ENCODE assay signal across 1 cellular context in the genomic region with DNA sequence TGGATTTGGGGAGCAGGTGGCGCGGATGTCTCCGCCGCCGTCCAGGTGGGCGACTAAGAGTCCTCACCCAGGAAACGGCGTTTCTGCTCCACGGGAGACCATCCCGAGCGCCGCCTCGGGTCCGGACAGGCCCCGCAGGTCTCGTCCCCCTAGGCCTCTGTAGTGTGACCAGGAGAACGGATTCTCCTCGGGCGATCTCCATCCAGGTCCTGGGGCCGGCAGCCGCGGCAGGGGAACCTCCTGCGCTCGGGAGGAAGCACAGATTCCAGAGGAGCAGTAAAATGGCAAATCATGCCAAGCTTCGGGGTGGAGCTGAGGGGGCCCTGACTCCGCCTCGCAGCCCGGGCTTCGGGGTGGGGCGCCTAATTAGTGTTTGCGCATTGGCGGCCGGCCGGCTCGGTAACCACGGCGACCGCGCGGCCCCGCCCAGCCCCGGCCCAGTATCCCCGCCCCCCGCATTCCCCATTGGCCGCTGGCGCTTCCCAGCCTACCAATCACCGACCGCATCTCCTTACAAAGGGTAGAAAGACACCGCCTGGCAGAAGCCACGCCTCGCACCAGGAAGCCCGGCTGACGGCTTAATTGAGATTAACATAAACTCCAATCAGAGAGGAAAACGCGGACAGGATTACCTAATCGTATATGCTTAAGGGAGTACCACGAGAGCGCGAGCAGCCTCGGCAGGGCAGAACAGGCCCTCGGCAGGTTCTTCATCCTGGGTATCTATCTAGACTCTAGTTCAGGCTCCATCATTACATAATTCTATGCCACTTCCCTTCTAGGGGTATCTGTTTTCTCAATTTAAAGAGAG.
A peak's percentile ranks its signal among the peaks of the same experiment; 100 is the strongest.
TF ChIP-seq lines count a peak whose summit lies in the region.

No MANE protein-coding gene starts in this region.

TF ChIP-seq in HepG2, 621 proteins besides CTCF, POLR2A, EP300 and RAD21 (continued from another document and continues in another):
- TF ChIP-seq, protein P1, sequence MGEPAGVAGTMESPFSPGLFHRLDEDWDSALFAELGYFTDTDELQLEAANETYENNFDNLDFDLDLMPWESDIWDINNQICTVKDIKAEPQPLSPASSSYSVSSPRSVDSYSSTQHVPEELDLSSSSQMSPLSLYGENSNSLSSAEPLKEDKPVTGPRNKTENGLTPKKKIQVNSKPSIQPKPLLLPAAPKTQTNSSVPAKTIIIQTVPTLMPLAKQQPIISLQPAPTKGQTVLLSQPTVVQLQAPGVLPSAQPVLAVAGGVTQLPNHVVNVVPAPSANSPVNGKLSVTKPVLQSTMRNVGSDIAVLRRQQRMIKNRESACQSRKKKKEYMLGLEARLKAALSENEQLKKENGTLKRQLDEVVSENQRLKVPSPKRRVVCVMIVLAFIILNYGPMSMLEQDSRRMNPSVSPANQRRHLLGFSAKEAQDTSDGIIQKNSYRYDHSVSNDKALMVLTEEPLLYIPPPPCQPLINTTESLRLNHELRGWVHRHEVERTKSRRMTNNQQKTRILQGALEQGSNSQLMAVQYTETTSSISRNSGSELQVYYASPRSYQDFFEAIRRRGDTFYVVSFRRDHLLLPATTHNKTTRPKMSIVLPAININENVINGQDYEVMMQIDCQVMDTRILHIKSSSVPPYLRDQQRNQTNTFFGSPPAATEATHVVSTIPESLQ (CRISPR knock-in tag; conservative IDR thresholded peaks at IDR 0.05): no peak
- TF ChIP-seq KMT2B (CRISPR knock-in tag; IDR thresholded peaks at IDR 0.05) (no peak), ATRX (CRISPR knock-in tag; IDR thresholded peaks at IDR 0.05; ENCODE audit: borderline replicate concordance) (no peak), ZNF816 (CRISPR knock-in tag; IDR thresholded peaks at IDR 0.05; ENCODE audit: borderline replicate concordance) (no peak), HNRNPK (IDR thresholded peaks at IDR 0.05; ENCODE audit: low read depth, low read length, poor library complexity, severe bottlenecking) (no peak), ZNF282 (IDR thresholded peaks at IDR 0.05; ENCODE audit: partially characterized antibody) (no peak), EHMT2 (IDR thresholded peaks at IDR 0.05; ENCODE audit: borderline replicate concordance, low read depth, low read length) (no peak), ATM (IDR thresholded peaks at IDR 0.05; ENCODE audit: borderline replicate concordance) (no peak), MBNL3 (CRISPR knock-in tag; conservative IDR thresholded peaks at IDR 0.05) (no peak), SRSF1 (optimal IDR thresholded peaks at IDR 0.05; ENCODE audit: low read depth, low read length) (no peak), TOPORS (CRISPR knock-in tag; IDR thresholded peaks at IDR 0.05) (no peak), ZNF530 (CRISPR knock-in tag; IDR thresholded peaks at IDR 0.05; ENCODE audit: low read depth) (no peak), ZNF660 (CRISPR knock-in tag; IDR thresholded peaks at IDR 0.05; ENCODE audit: borderline replicate concordance, low read depth) (no peak), NR2F6 (IDR thresholded peaks at IDR 0.05) (no peak), NR2F6 (CRISPR knock-in tag; IDR thresholded peaks at IDR 0.05) (no peak), ZNF724P (CRISPR knock-in tag; IDR thresholded peaks at IDR 0.05; ENCODE audit: borderline replicate concordance) (peak; percentile 57; the same call in 1 of the 2 replicates), AGO2 (optimal IDR thresholded peaks at IDR 0.05; ENCODE audit: low read depth, low read length) (no peak), RXRB (CRISPR knock-in tag; IDR thresholded peaks at IDR 0.05; ENCODE audit: borderline replicate concordance) (no peak), KDM4B (CRISPR knock-in tag; IDR thresholded peaks at IDR 0.05) (no peak), HOXD1 (CRISPR knock-in tag; IDR thresholded peaks at IDR 0.05) (no peak), ZNF652 (CRISPR knock-in tag; IDR thresholded peaks at IDR 0.05; ENCODE audit: borderline replicate concordance, low read depth) (no peak), ZNF430 (CRISPR knock-in tag; IDR thresholded peaks at IDR 0.05) (no peak), ZNF253 (CRISPR knock-in tag; IDR thresholded peaks at IDR 0.05; ENCODE audit: borderline replicate concordance) (no peak), NFKB2 (CRISPR knock-in tag; IDR thresholded peaks at IDR 0.05; ENCODE audit: borderline replicate concordance) (no peak), GABPB1 (CRISPR knock-in tag; IDR thresholded peaks at IDR 0.05) (peak; percentile 70)
- TF ChIP-seq, protein P2, sequence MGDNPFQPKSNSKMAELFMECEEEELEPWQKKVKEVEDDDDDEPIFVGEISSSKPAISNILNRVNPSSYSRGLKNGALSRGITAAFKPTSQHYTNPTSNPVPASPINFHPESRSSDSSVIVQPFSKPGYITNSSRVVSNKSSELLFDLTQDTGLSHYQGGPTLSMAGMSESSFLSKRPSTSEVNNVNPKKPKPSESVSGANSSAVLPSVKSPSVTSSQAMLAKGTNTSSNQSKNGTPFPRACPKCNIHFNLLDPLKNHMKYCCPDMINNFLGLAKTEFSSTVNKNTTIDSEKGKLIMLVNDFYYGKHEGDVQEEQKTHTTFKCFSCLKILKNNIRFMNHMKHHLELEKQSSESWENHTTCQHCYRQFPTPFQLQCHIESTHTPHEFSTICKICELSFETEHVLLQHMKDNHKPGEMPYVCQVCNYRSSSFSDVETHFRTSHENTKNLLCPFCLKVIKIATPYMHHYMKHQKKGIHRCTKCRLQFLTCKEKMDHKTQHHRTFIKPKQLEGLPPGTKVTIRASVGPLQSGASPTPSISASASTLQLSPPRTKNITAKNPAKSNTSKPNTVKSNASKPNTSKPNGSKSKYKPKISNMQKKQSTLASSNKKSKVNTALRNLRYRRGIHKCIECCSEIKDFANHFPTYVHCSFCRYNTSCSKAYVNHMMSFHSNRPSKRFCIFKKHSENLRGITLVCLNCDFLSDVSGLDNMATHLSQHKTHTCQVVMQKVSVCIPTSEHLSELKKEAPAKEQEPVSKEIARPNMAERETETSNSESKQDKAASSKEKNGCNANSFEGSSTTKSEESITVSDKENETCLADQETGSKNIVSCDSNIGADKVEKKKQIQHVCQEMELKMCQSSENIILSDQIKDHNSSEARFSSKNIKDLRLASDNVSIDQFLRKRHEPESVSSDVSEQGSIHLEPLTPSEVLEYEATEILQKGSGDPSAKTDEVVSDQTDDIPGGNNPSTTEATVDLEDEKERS (CRISPR knock-in tag; IDR thresholded peaks at IDR 0.05): no peak
- TF ChIP-seq, protein P3, sequence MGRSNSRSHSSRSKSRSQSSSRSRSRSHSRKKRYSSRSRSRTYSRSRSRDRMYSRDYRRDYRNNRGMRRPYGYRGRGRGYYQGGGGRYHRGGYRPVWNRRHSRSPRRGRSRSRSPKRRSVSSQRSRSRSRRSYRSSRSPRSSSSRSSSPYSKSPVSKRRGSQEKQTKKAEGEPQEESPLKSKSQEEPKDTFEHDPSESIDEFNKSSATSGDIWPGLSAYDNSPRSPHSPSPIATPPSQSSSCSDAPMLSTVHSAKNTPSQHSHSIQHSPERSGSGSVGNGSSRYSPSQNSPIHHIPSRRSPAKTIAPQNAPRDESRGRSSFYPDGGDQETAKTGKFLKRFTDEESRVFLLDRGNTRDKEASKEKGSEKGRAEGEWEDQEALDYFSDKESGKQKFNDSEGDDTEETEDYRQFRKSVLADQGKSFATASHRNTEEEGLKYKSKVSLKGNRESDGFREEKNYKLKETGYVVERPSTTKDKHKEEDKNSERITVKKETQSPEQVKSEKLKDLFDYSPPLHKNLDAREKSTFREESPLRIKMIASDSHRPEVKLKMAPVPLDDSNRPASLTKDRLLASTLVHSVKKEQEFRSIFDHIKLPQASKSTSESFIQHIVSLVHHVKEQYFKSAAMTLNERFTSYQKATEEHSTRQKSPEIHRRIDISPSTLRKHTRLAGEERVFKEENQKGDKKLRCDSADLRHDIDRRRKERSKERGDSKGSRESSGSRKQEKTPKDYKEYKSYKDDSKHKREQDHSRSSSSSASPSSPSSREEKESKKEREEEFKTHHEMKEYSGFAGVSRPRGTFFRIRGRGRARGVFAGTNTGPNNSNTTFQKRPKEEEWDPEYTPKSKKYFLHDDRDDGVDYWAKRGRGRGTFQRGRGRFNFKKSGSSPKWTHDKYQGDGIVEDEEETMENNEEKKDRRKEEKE (IDR thresholded peaks at IDR 0.05): no peak
- TF ChIP-seq, protein P4, sequence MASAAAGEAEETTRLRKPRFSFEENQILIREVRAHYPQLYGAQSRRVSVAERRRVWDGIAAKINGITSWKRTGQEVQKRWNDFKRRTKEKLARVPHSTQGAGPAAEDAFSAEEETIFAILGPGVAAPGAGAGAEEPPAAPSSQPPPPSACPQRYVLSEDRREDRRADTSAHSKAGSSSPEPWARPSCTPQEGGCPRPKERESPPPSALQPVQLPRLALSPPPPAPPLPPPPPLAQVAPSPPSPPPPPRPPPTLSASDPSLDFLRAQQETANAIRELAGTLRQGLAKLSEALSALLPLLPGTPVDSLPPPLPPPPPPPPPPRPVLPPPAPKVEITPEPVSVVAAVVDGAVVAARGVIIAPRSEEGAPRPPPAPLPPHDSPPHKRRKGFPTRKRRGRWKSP (CRISPR knock-in tag; IDR thresholded peaks at IDR 0.05): peak; percentile 51; the same call in 1 of the 2 replicates
- TF ChIP-seq, protein P5, sequence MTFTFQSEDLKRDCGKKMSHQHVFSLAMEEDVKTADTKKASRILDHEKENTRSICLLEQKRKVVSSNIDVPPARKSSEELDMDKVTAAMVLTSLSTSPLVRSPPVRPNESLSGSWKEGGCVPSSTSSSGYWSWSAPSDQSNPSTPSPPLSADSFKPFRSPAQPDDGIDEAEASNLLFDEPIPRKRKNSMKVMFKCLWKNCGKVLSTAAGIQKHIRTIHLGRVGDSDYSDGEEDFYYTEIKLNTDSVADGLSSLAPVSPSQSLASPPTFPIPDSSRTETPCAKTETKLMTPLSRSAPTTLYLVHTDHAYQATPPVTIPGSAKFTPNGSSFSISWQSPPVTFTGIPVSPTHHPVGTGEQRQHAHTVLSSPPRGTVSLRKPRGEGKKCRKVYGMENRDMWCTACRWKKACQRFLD (CRISPR knock-in tag; IDR thresholded peaks at IDR 0.05; ENCODE audit: borderline replicate concordance): no peak
- TF ChIP-seq, protein P6, sequence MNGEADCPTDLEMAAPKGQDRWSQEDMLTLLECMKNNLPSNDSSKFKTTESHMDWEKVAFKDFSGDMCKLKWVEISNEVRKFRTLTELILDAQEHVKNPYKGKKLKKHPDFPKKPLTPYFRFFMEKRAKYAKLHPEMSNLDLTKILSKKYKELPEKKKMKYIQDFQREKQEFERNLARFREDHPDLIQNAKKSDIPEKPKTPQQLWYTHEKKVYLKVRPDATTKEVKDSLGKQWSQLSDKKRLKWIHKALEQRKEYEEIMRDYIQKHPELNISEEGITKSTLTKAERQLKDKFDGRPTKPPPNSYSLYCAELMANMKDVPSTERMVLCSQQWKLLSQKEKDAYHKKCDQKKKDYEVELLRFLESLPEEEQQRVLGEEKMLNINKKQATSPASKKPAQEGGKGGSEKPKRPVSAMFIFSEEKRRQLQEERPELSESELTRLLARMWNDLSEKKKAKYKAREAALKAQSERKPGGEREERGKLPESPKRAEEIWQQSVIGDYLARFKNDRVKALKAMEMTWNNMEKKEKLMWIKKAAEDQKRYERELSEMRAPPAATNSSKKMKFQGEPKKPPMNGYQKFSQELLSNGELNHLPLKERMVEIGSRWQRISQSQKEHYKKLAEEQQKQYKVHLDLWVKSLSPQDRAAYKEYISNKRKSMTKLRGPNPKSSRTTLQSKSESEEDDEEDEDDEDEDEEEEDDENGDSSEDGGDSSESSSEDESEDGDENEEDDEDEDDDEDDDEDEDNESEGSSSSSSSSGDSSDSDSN (CRISPR knock-in tag; IDR thresholded peaks at IDR 0.05): no peak
- TF ChIP-seq, protein P7, sequence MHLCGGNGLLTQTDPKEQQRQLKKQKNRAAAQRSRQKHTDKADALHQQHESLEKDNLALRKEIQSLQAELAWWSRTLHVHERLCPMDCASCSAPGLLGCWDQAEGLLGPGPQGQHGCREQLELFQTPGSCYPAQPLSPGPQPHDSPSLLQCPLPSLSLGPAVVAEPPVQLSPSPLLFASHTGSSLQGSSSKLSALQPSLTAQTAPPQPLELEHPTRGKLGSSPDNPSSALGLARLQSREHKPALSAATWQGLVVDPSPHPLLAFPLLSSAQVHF (CRISPR knock-in tag; IDR thresholded peaks at IDR 0.05): no peak
- TF ChIP-seq, protein P8, sequence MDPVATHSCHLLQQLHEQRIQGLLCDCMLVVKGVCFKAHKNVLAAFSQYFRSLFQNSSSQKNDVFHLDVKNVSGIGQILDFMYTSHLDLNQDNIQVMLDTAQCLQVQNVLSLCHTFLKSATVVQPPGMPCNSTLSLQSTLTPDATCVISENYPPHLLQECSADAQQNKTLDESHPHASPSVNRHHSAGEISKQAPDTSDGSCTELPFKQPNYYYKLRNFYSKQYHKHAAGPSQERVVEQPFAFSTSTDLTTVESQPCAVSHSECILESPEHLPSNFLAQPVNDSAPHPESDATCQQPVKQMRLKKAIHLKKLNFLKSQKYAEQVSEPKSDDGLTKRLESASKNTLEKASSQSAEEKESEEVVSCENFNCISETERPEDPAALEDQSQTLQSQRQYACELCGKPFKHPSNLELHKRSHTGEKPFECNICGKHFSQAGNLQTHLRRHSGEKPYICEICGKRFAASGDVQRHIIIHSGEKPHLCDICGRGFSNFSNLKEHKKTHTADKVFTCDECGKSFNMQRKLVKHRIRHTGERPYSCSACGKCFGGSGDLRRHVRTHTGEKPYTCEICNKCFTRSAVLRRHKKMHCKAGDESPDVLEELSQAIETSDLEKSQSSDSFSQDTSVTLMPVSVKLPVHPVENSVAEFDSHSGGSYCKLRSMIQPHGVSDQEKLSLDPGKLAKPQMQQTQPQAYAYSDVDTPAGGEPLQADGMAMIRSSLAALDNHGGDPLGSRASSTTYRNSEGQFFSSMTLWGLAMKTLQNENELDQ (CRISPR knock-in tag; IDR thresholded peaks at IDR 0.05; ENCODE audit: borderline replicate concordance): no peak
- TF ChIP-seq, protein P9, sequence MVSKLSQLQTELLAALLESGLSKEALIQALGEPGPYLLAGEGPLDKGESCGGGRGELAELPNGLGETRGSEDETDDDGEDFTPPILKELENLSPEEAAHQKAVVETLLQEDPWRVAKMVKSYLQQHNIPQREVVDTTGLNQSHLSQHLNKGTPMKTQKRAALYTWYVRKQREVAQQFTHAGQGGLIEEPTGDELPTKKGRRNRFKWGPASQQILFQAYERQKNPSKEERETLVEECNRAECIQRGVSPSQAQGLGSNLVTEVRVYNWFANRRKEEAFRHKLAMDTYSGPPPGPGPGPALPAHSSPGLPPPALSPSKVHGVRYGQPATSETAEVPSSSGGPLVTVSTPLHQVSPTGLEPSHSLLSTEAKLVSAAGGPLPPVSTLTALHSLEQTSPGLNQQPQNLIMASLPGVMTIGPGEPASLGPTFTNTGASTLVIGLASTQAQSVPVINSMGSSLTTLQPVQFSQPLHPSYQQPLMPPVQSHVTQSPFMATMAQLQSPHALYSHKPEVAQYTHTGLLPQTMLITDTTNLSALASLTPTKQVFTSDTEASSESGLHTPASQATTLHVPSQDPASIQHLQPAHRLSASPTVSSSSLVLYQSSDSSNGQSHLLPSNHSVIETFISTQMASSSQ (IDR thresholded peaks at IDR 0.05; ENCODE audit: low read depth): no peak
- TF ChIP-seq, protein P9 (CRISPR knock-in tag; IDR thresholded peaks at IDR 0.05; ENCODE audit: borderline replicate concordance): no peak
- TF ChIP-seq, protein P10, sequence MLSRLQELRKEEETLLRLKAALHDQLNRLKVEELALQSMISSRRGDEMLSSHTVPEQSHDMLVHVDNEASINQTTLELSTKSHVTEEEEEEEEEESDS (CRISPR knock-in tag; IDR thresholded peaks at IDR 0.05; ENCODE audit: borderline replicate concordance): no peak
